14 cellular contexts compared by ENCODE assay signal in the genomic region with DNA sequence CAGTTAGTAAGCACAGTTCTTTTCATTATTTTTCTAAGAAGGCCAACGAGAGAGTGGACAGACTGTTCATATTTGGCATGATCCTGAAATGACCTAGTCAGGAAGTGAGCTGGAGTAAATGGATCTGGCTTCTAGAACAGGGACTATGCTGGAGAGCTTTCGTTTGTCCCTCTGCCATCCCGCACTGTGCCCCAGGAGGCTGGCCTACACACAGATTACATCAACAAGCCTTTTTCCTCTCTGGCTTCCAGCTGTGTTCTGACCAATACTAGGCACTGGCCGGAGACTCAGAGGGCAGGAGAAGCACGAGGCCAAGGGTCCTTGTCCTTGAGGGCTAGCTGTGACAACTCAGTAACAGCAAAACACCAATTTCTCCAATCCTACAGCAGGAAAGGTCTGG.
DNase-seq lines count a peak whose midpoint lies in the region; ATAC-seq and TF ChIP-seq lines count a peak whose summit lies in the region.
"Had no signal": no experiment of that assay in that cellular context is flagged by ENCODE, and none has a peak within 500 bp of the region (broad histone marks: within the 10 kb centered on the region; RNA-seq: fewer than 3 reads in every experiment).

No MANE protein-coding gene starts in this region.

- ATAC-seq in right cardiac atrium, result peak; percentile 90 to 96
- no peak for ATAC-seq in GM19397 (IDR thresholded peaks at IDR 0.05; ENCODE audit: unreplicated experiment)

- H3K4me1 Mint-ChIP-seq in HFFc6 (ENCODE audit: low read depth), result peaks cover 17% of the 10 kb centered on the region
- no peaks in the 10 kb centered on the region for H3K4me1 Mint-ChIP-seq in activated naive CD8-positive, alpha-beta T cell treated with anti-CD3 and anti-CD28 coated beads for 36 hours

- WGBS in right cardiac atrium, result 38% methylated on average over 5 of the region's 5 CpGs

- peak overlapping the region; percentile 15 for H3K27ac ChIP-seq in right cardiac atrium (ENCODE audit: low read length)

- DNase-seq in HFFc6 (no peak), choroid plexus epithelial cell (ENCODE audit: low read depth) (peak; percentile 63), right cardiac atrium (peak; percentile 61 to 84 (median 80)), stromal cell of bone marrow (ENCODE audit: low read depth) (peak; percentile 89), T-helper 2 cell (no peak), DMS153 (lab: John Stamatoyannopoulos, UW) (no peak)
- DNase-seq in activated naive CD8-positive, alpha-beta T cell treated with anti-CD3 and anti-CD28 coated beads for 36 hours, result no peak
- DNase-seq: activated T-cell treated with anti-CD3 and anti-CD28 coated beads for 4 hours; COR-L47; RPMI8226; stimulated activated CD4-positive, alpha-beta T cell treated with anti-CD3 and anti-CD28 coated beads, Interleukin-2, amount 100 ng/mL, for 48 hours had no signal

- H3K4me3 ChIP-seq in choroid plexus epithelial cell (ENCODE audit: low read depth, low read length), result no peak overlapping the region
- no peak overlapping the region for H3K4me3 ChIP-seq in right cardiac atrium (ENCODE audit: low read length)

- H3K27me3 ChIP-seq in right cardiac atrium (ENCODE audit: control insufficient read depth, insufficient read depth), result no peaks in the 10 kb centered on the region

- TF ChIP-seq CTCF in HFFc6 (IDR thresholded peaks at IDR 0.05) (no peak), choroid plexus epithelial cell (conservative IDR thresholded peaks at IDR 0.05; ENCODE audit: low read depth, low read length) (no peak)

- H3K27ac Mint-ChIP-seq in HFFc6, result peak overlapping the region; percentile 14; the same call in 1 of the 2 replicates
- H3K27ac Mint-ChIP-seq in activated naive CD8-positive, alpha-beta T cell treated with anti-CD3 and anti-CD28 coated beads for 36 hours, result no peak overlapping the region
- H3K27ac Mint-ChIP-seq: dendritic cell treated with granulocyte-macrophage colony-stimulating factor and Interleukin-4, amounts not matched to agents 40 ng/mL and 50 ng/mL, for 4 days had no signal

- peaks cover 4% of the 10 kb centered on the region for H3K27me3 Mint-ChIP-seq in HFFc6 (ENCODE audit: insufficient read depth)
- H3K27me3 Mint-ChIP-seq in activated naive CD8-positive, alpha-beta T cell treated with anti-CD3 and anti-CD28 coated beads for 36 hours, result no peaks in the 10 kb centered on the region
- H3K27me3 Mint-ChIP-seq: dendritic cell treated with granulocyte-macrophage colony-stimulating factor and Interleukin-4, amounts not matched to agents 40 ng/mL and 50 ng/mL, for 4 days had no signal

- H3K4me3 Mint-ChIP-seq in HFFc6, result no peak overlapping the region
- H3K4me3 Mint-ChIP-seq in activated naive CD8-positive, alpha-beta T cell treated with anti-CD3 and anti-CD28 coated beads for 36 hours, result no peak overlapping the region
- H3K4me3 Mint-ChIP-seq: dendritic cell treated with granulocyte-macrophage colony-stimulating factor and Interleukin-4, amounts not matched to agents 40 ng/mL and 50 ng/mL, for 4 days; neural crest cell had no signal

- peaks cover 6% of the 10 kb centered on the region for H3K4me1 ChIP-seq in right cardiac atrium (ENCODE audit: control insufficient read depth, insufficient read depth, low read length)

- no peaks in the 10 kb centered on the region for H3K9me3 ChIP-seq in right cardiac atrium (ENCODE audit: control insufficient read depth, low read length)

- no peaks in the 10 kb centered on the region for H3K9me3 Mint-ChIP-seq in HFFc6
- H3K9me3 Mint-ChIP-seq in activated naive CD8-positive, alpha-beta T cell treated with anti-CD3 and anti-CD28 coated beads for 36 hours, result no peaks in the 10 kb centered on the region
- H3K9me3 Mint-ChIP-seq: dendritic cell treated with granulocyte-macrophage colony-stimulating factor and Interleukin-4, amounts not matched to agents 40 ng/mL and 50 ng/mL, for 4 days; neural crest cell had no signal

- H3K36me3 Mint-ChIP-seq in HFFc6 (ENCODE audit: low read depth), result peaks cover 14% of the 10 kb centered on the region; the same call in 1 of the 2 replicates
- H3K36me3 Mint-ChIP-seq in activated naive CD8-positive, alpha-beta T cell treated with anti-CD3 and anti-CD28 coated beads for 36 hours, result peaks cover 8% of the 10 kb centered on the region

- intact Hi-C loops in right cardiac atrium (cut with DNase I), result no loop called here

Comparison
In these comparisons a context has a peak if more than half of its experiments do, and no peak if none do; other contexts are left out.
1. DNase-seq: peak in choroid plexus epithelial cell (single experiment), right cardiac atrium (3 of 3) and stromal cell of bone marrow (single experiment); none in HFFc6 (single experiment), T-helper 2 cell (0 of 5), activated naive CD8-positive, alpha-beta T cell treated with anti-CD3 and anti-CD28 coated beads for 36 hours (single experiment) and DMS153 (single experiment).